In genomic region chr2:109383505-109384307, GRCh38 we compare ENCODE assay signal across 16 cellular contexts.
DNase-seq lines count a peak whose midpoint lies in the region; TF ChIP-seq lines count a peak whose summit lies in the region.
"Had no signal": no experiment of that assay in that cellular context is flagged by ENCODE, and none has a peak within 500 bp of the region (broad histone marks: within the 10 kb centered on the region; RNA-seq: fewer than 3 reads in every experiment).

No MANE protein-coding gene starts in this region.

- TF ChIP-seq POLR2A in Peyer's patch (IDR thresholded peaks at IDR 0.05): no peak

- H3K4me1 ChIP-seq in Peyer's patch: peaks cover 0 to 8% (median 0%) of the 10 kb centered on the region in 4 donors

- H3K27me3 ChIP-seq in Peyer's patch: no peaks in the 10 kb centered on the region
- H3K27me3 ChIP-seq: neural progenitor cell, testis had no signal

- no peaks in the 10 kb centered on the region for H3K9me3 ChIP-seq in Peyer's patch
- H3K9me3 ChIP-seq: testis had no signal

- H3K27ac ChIP-seq in C4-2B (peak overlapping the region; percentile 13; the same call in 1 of the 2 replicates), Peyer's patch (no peak overlapping the region)
- H3K27ac ChIP-seq: neural progenitor cell, testis had no signal

- H3K36me3 ChIP-seq in Peyer's patch: no peaks in the 10 kb centered on the region
- H3K36me3 ChIP-seq: neural progenitor cell had no signal

- DNase-seq in Peyer's patch: peak in 2 of 3 donors; percentile 13 to 14
- DNase-seq in islet precursor cell: peak; percentile 47
- DNase-seq in putamen (ENCODE audit: low spot score): peak; percentile 22
- no peak for DNase-seq in HPDE6-E6E7 (ENCODE audit: extremely low spot score)
- no peak for DNase-seq in kidney glomerular epithelial cell (lab: John Stamatoyannopoulos, UW)
- no peak for DNase-seq in NCI-H446 treated with DMSO at 0.1 percent for 48 hours (lab: John Stamatoyannopoulos, UW)
- DNase-seq: activated CD4-positive, alpha-beta T cell treated with anti-CD3 and anti-CD28 coated beads, Interleukin-2, amount 10 ng/mL, durations not matched to agents 7 days and 5 days; activated T-cell treated with anti-CD3 and anti-CD28 coated beads for 4 hours; Calu3; cortex of kidney; MM.1S; NCI-H226; SW 1271 had no signal

- no peak for TF ChIP-seq CTCF in C4-2B (conservative IDR thresholded peaks at IDR 0.05)
- no peak for TF ChIP-seq CTCF in Peyer's patch (IDR thresholded peaks at IDR 0.05)

- no peak overlapping the region for H3K4me3 ChIP-seq in Peyer's patch
- H3K4me3 ChIP-seq: neural progenitor cell, testis had no signal

Comparison
In these comparisons a context has a peak if more than half of its experiments do, and no peak if none do; other contexts are left out.
1. DNase-seq: peak in Peyer's patch (2 of 3), islet precursor cell (single experiment) and putamen (single experiment); none in HPDE6-E6E7 (single experiment), kidney glomerular epithelial cell (single experiment) and NCI-H446 treated with DMSO at 0.1 percent for 48 hours (single experiment).